27 cellular contexts compared by ENCODE assay signal in genomic region chr3:118204052-118204451, GRCh38.
"Had no signal": no experiment of that assay in that cellular context is flagged by ENCODE, and none has a peak within 500 bp of the region (broad histone marks: within the 10 kb centered on the region; RNA-seq: fewer than 3 reads in every experiment).

No MANE protein-coding gene starts in this region.

- H3K27ac ChIP-seq: stomach, suprapubic skin, testis, thoracic aorta, thyroid gland, tibial artery, tibial nerve, transverse colon, upper lobe of left lung, upper lobe of right lung, uterus, vagina had no signal

- H3K36me3 ChIP-seq: stomach, suprapubic skin, thoracic aorta, thyroid gland, tibial artery, tibial nerve, transverse colon, upper lobe of left lung, upper lobe of right lung, vagina had no signal

- H3K4me3 ChIP-seq: stomach, suprapubic skin, testis, thoracic aorta, thyroid gland, tibial artery, tibial nerve, transverse colon, upper lobe of left lung, upper lobe of right lung, uterus, vagina had no signal

- H3K4me1 ChIP-seq: stomach, suprapubic skin, testis, thyroid gland, tibial artery, tibial nerve, transverse colon, upper lobe of left lung, upper lobe of right lung, uterus, vagina had no signal

- H3K9me3 ChIP-seq: testis, thyroid gland, transverse colon, upper lobe of right lung, vagina had no signal

- ATAC-seq: stimulated activated effector memory CD8-positive, alpha-beta T cell treated with anti-CD3 and anti-CD28 coated beads, Interleukin-12 subunit alpha, Interleukin-12 subunit beta, amount 100 ng/mL, for 72 hours; stimulated activated memory B cell treated with anti-CD40 and anti-IgM and Interleukin-4, amounts not matched to agents 10 μg/mL and 1 μg/mL and 100 μg/mL, for 72 hours; stimulated activated naive B cell treated with anti-CD40 and anti-IgM and Interleukin-4, amounts not matched to agents 10 μg/mL and 1 μg/mL and 100 μg/mL, for 72 hours; stimulated activated naive CD8-positive, alpha-beta T cell treated with anti-CD3 and anti-CD28 coated beads, Interleukin-15, amount 100 ng/mL, for 72 hours; stimulated activated naive CD8-positive, alpha-beta T cell treated with anti-CD3 and anti-CD28 coated beads, Interleukin-15, Interleukin-2, amounts not matched to agents 100 U/mL and 50 U/mL, for 24 hours; upper lobe of right lung had no signal

- H3K27me3 ChIP-seq: stomach, suprapubic skin, testis, thyroid gland, tibial artery, tibial nerve, transverse colon, upper lobe of left lung, upper lobe of right lung, uterus, vagina had no signal

- DNase-seq: stimulated activated CD4-positive, alpha-beta T cell treated with anti-CD3 and anti-CD28 coated beads, Interleukin-2, amount 100 ng/mL, for 48 hours; stimulated activated CD4-positive, alpha-beta T cell treated with anti-CD3 and anti-CD28 coated beads, Interleukin-4, amount 100 ng/mL, for 1 hour; stimulated activated CD4-positive, alpha-beta T cell treated with anti-CD3 and anti-CD28 coated beads, Interleukin-4, amount 100 ng/mL, for 24 hours; stimulated activated CD4-positive, alpha-beta T cell treated with anti-CD3 and anti-CD28 coated beads, Interleukin-4, amount 100 ng/mL, for 4 hours; stimulated activated CD8-positive, alpha-beta memory T cell treated with anti-CD3 and anti-CD28 coated beads, Interleukin-4, amount 100 ng/mL, for 48 hours; stimulated activated naive B cell treated with anti-CD40 and anti-IgM and Interleukin-4, amounts not matched to agents 10 μg/mL and 1 μg/mL and 100 μg/mL, for 72 hours; stimulated activated naive CD4-positive, alpha-beta T cell; stimulated activated naive CD4-positive, alpha-beta T cell treated with Interleukin-2 at 50 U/mL for 16 hours; stimulated activated naive CD8-positive, alpha-beta T cell treated with anti-CD3 and anti-CD28 coated beads, Interleukin-15, amount 100 ng/mL, for 72 hours; stimulated activated naive CD8-positive, alpha-beta T cell treated with anti-CD3 and anti-CD28 coated beads, Interleukin-15, Interleukin-2, amounts not matched to agents 100 U/mL and 50 U/mL, for 24 hours; stomach; substantia nigra; testis; thyroid gland; tibial artery; transverse colon; trophoblast cell; upper lobe of right lung; uterus had no signal

- FAIRE-seq: urothelium cell line had no signal
